In the genomic region with DNA sequence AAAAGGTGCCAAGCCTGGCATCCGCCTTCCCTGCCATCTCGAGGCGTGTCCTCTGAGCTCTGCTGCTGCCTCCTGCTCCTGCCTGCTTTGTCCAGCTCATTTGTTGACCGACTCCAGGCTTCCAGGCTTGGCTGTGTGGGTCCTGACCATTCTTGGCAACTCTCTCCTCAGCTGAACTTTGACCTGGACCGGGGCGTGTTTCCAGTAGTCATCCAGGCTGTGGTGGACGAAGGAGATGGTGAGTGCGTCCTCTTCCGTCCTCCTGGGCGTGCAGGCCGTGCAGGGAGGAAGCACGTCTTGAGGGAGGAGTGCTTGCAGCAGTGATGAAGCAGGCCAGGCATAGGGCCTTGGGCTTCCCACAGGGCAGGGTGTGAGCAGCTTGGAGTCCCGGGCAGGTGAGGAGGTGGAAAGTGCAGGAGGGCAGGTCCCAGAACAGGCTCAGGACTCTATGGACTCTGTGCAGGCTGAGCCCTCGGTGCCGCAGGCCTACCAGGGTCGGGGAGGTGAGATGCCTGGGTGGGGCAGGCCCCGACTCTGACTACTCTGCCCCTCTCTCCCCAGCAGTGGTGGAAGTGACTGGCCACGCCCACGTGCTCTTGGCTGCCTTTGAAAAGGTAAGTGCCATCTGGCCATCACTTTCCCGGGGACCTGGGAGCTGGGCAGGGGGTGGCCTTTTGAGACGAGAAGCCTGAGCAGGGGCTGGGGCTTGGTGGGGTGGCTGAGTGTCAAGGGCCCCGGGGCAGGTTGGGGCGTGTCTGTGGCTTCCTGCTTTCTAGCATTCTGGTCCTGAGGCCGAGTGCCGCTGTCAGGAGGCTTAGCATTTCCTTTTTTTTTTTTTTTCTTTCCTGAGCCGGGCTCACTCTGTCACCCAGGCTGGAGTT, we compare ENCODE assay signal across 1 cellular context.
TF ChIP-seq lines count a peak whose summit lies in the region.

No MANE protein-coding gene starts in this region.

TF ChIP-seq in HepG2, 621 proteins besides CTCF, POLR2A, EP300 and RAD21 (continues in another document):
- TF ChIP-seq, protein P1, sequence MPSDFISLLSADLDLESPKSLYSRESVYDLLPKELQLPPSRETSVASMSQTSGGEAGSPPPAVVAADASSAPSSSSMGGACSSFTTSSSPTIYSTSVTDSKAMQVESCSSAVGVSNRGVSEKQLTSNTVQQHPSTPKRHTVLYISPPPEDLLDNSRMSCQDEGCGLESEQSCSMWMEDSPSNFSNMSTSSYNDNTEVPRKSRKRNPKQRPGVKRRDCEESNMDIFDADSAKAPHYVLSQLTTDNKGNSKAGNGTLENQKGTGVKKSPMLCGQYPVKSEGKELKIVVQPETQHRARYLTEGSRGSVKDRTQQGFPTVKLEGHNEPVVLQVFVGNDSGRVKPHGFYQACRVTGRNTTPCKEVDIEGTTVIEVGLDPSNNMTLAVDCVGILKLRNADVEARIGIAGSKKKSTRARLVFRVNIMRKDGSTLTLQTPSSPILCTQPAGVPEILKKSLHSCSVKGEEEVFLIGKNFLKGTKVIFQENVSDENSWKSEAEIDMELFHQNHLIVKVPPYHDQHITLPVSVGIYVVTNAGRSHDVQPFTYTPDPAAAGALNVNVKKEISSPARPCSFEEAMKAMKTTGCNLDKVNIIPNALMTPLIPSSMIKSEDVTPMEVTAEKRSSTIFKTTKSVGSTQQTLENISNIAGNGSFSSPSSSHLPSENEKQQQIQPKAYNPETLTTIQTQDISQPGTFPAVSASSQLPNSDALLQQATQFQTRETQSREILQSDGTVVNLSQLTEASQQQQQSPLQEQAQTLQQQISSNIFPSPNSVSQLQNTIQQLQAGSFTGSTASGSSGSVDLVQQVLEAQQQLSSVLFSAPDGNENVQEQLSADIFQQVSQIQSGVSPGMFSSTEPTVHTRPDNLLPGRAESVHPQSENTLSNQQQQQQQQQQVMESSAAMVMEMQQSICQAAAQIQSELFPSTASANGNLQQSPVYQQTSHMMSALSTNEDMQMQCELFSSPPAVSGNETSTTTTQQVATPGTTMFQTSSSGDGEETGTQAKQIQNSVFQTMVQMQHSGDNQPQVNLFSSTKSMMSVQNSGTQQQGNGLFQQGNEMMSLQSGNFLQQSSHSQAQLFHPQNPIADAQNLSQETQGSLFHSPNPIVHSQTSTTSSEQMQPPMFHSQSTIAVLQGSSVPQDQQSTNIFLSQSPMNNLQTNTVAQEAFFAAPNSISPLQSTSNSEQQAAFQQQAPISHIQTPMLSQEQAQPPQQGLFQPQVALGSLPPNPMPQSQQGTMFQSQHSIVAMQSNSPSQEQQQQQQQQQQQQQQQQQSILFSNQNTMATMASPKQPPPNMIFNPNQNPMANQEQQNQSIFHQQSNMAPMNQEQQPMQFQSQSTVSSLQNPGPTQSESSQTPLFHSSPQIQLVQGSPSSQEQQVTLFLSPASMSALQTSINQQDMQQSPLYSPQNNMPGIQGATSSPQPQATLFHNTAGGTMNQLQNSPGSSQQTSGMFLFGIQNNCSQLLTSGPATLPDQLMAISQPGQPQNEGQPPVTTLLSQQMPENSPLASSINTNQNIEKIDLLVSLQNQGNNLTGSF (CRISPR knock-in tag; IDR thresholded peaks at IDR 0.05): no peak; the same call in 1 of the 2 replicates
- 0 out of 2 replicates have a peak, but pooled peaks have one; percentile 61 for TF ChIP-seq REL (CRISPR knock-in tag; conservative IDR thresholded peaks at IDR 0.05)
- TF ChIP-seq ZNF264 (CRISPR knock-in tag; IDR thresholded peaks at IDR 0.05): 0 out of 2 replicates have a peak, but pooled peaks have one; percentile 40
- TF ChIP-seq ZNF225 (CRISPR knock-in tag; IDR thresholded peaks at IDR 0.05): 0 out of 2 replicates have a peak, but pooled peaks have one; percentile 35
- TF ChIP-seq, protein P2, sequence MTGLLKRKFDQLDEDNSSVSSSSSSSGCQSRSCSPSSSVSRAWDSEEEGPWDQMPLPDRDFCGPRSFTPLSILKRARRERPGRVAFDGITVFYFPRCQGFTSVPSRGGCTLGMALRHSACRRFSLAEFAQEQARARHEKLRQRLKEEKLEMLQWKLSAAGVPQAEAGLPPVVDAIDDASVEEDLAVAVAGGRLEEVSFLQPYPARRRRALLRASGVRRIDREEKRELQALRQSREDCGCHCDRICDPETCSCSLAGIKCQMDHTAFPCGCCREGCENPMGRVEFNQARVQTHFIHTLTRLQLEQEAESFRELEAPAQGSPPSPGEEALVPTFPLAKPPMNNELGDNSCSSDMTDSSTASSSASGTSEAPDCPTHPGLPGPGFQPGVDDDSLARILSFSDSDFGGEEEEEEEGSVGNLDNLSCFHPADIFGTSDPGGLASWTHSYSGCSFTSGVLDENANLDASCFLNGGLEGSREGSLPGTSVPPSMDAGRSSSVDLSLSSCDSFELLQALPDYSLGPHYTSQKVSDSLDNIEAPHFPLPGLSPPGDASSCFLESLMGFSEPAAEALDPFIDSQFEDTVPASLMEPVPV (CRISPR knock-in tag; IDR thresholded peaks at IDR 0.05): peak; percentile 61; the same call in 1 of the 2 replicates
- TF ChIP-seq, protein P3, sequence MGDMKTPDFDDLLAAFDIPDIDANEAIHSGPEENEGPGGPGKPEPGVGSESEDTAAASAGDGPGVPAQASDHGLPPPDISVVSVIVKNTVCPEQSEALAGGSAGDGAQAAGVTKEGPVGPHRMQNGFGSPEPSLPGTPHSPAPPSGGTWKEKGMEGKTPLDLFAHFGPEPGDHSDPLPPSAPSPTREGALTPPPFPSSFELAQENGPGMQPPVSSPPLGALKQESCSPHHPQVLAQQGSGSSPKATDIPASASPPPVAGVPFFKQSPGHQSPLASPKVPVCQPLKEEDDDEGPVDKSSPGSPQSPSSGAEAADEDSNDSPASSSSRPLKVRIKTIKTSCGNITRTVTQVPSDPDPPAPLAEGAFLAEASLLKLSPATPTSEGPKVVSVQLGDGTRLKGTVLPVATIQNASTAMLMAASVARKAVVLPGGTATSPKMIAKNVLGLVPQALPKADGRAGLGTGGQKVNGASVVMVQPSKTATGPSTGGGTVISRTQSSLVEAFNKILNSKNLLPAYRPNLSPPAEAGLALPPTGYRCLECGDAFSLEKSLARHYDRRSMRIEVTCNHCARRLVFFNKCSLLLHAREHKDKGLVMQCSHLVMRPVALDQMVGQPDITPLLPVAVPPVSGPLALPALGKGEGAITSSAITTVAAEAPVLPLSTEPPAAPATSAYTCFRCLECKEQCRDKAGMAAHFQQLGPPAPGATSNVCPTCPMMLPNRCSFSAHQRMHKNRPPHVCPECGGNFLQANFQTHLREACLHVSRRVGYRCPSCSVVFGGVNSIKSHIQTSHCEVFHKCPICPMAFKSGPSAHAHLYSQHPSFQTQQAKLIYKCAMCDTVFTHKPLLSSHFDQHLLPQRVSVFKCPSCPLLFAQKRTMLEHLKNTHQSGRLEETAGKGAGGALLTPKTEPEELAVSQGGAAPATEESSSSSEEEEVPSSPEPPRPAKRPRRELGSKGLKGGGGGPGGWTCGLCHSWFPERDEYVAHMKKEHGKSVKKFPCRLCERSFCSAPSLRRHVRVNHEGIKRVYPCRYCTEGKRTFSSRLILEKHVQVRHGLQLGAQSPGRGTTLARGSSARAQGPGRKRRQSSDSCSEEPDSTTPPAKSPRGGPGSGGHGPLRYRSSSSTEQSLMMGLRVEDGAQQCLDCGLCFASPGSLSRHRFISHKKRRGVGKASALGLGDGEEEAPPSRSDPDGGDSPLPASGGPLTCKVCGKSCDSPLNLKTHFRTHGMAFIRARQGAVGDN (CRISPR knock-in tag; IDR thresholded peaks at IDR 0.05): peak; percentile 93
- TF ChIP-seq ZNF605 (CRISPR knock-in tag; IDR thresholded peaks at IDR 0.05): 0 out of 2 replicates have a peak, but pooled peaks have one; percentile 11
- TF ChIP-seq ZNF674 (CRISPR knock-in tag; IDR thresholded peaks at IDR 0.05; ENCODE audit: low read depth): 0 out of 2 replicates have a peak, but pooled peaks have one; percentile 11
- TF ChIP-seq CBFB (CRISPR knock-in tag; IDR thresholded peaks at IDR 0.05): no peak
- peak; percentile 8; the same call in 1 of the 2 replicates for TF ChIP-seq KDM5B (CRISPR knock-in tag; IDR thresholded peaks at IDR 0.05; ENCODE audit: borderline replicate concordance)
- no peak for TF ChIP-seq SMC3 (IDR thresholded peaks at IDR 0.05; ENCODE audit: low read length)
- TF ChIP-seq, protein P4, sequence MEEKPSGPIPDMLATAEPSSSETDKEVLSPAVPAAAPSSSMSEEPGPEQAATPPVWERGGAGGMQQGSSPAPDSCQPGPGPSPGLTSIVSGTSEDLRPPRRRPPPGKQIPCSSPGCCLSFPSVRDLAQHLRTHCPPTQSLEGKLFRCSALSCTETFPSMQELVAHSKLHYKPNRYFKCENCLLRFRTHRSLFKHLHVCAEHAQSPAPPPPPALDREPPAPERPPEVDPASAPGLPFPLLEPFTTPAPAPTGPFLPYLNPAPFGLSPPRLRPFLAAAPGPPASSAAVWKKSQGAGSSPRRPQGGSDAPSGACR (CRISPR knock-in tag; IDR thresholded peaks at IDR 0.05): 0 out of 2 replicates have a peak, but pooled peaks have one; percentile 50
- peak; percentile 16 for TF ChIP-seq AGO1 (IDR thresholded peaks at IDR 0.05; ENCODE audit: low read depth, low read length, poor library complexity, severe bottlenecking)
- TF ChIP-seq, protein P5, sequence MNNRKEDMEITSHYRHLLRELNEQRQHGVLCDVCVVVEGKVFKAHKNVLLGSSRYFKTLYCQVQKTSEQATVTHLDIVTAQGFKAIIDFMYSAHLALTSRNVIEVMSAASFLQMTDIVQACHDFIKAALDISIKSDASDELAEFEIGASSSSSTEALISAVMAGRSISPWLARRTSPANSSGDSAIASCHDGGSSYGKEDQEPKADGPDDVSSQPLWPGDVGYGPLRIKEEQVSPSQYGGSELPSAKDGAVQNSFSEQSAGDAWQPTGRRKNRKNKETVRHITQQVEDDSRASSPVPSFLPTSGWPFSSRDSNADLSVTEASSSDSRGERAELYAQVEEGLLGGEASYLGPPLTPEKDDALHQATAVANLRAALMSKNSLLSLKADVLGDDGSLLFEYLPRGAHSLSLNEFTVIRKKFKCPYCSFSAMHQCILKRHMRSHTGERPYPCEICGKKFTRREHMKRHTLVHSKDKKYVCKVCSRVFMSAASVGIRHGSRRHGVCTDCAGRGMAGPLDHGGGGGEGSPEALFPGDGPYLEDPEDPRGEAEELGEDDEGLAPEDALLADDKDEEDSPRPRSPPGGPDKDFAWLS (CRISPR knock-in tag; IDR thresholded peaks at IDR 0.05; ENCODE audit: borderline replicate concordance): 0 out of 2 replicates have a peak, but pooled peaks have one; percentile 10
- TF ChIP-seq, protein P6, sequence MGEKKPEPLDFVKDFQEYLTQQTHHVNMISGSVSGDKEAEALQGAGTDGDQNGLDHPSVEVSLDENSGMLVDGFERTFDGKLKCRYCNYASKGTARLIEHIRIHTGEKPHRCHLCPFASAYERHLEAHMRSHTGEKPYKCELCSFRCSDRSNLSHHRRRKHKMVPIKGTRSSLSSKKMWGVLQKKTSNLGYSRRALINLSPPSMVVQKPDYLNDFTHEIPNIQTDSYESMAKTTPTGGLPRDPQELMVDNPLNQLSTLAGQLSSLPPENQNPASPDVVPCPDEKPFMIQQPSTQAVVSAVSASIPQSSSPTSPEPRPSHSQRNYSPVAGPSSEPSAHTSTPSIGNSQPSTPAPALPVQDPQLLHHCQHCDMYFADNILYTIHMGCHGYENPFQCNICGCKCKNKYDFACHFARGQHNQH (CRISPR knock-in tag; IDR thresholded peaks at IDR 0.05): no peak
- peak; percentile 75 for TF ChIP-seq ZNF451 (CRISPR knock-in tag; IDR thresholded peaks at IDR 0.05)
- no peak for TF ChIP-seq ZFP37 (CRISPR knock-in tag; IDR thresholded peaks at IDR 0.05; ENCODE audit: borderline replicate concordance)
- TF ChIP-seq, protein P7, sequence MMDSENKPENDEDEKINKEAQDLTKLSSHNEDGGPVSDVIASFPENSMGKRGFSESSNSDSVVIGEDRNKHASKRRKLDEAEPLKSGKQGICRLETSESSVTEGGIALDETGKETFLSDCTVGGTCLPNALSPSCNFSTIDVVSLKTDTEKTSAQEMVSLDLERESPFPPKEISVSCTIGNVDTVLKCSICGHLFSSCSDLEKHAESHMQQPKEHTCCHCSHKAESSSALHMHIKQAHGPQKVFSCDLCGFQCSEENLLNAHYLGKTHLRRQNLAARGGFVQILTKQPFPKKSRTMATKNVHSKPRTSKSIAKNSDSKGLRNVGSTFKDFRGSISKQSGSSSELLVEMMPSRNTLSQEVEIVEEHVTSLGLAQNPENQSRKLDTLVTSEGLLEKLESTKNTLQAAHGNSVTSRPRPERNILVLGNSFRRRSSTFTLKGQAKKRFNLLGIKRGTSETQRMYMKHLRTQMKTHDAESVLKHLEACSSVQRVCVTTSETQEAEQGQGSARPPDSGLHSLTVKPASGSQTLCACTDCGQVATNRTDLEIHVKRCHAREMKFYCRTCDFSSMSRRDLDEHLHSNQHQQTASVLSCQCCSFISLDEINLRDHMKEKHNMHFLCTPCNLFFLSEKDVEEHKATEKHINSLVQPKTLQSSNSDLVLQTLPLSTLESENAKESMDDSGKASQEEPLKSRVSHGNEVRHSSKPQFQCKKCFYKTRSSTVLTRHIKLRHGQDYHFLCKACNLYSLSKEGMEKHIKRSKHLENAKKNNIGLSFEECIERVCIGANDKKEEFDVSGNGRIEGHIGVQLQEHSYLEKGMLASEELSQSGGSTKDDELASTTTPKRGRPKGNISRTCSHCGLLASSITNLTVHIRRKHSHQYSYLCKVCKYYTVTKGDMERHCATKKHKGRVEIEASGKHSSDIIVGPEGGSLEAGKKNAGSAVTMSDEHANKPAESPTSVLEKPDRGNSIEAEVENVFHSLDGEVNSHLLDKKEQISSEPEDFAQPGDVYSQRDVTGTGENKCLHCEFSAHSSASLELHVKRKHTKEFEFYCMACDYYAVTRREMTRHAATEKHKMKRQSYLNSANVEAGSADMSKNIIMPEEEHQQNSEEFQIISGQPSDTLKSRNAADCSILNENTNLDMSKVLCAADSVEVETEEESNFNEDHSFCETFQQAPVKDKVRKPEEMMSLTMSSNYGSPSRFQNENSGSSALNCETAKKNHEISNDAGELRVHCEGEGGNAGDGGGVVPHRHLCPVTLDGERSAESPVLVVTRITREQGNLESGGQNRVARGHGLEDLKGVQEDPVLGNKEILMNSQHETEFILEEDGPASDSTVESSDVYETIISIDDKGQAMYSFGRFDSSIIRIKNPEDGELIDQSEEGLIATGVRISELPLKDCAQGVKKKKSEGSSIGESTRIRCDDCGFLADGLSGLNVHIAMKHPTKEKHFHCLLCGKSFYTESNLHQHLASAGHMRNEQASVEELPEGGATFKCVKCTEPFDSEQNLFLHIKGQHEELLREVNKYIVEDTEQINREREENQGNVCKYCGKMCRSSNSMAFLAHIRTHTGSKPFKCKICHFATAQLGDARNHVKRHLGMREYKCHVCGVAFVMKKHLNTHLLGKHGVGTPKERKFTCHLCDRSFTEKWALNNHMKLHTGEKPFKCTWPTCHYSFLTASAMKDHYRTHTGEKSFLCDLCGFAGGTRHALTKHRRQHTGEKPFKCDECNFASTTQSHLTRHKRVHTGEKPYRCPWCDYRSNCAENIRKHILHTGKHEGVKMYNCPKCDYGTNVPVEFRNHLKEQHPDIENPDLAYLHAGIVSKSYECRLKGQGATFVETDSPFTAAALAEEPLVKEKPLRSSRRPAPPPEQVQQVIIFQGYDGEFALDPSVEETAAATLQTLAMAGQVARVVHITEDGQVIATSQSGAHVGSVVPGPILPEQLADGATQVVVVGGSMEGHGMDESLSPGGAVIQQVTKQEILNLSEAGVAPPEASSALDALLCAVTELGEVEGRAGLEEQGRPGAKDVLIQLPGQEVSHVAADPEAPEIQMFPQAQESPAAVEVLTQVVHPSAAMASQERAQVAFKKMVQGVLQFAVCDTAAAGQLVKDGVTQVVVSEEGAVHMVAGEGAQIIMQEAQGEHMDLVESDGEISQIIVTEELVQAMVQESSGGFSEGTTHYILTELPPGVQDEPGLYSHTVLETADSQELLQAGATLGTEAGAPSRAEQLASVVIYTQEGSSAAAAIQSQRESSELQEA (CRISPR knock-in tag; IDR thresholded peaks at IDR 0.05; ENCODE audit: not compliant biosample characterization): no peak
- TF ChIP-seq YY1 (IDR thresholded peaks at IDR 0.05; ENCODE audit: insufficient read depth, insufficient replicate concordance, low read depth, low read length): no peak
- TF ChIP-seq ZNF317 (CRISPR knock-in tag; IDR thresholded peaks at IDR 0.05): peak; percentile 4; the same call in 1 of the 2 replicates
- no peak for TF ChIP-seq PTBP1 (IDR thresholded peaks at IDR 0.05; ENCODE audit: low read depth, low read length, poor library complexity, severe bottlenecking)
- peak; percentile 31; the same call in 1 of the 2 replicates for TF ChIP-seq GATAD2A (CRISPR knock-in tag; IDR thresholded peaks at IDR 0.05)
- 0 out of 2 replicates have a peak, but pooled peaks have one; percentile 38 for TF ChIP-seq HNRNPL (IDR thresholded peaks at IDR 0.05; ENCODE audit: low read depth, low read length)
